8 cellular contexts compared by ENCODE assay signal in the genomic region with DNA sequence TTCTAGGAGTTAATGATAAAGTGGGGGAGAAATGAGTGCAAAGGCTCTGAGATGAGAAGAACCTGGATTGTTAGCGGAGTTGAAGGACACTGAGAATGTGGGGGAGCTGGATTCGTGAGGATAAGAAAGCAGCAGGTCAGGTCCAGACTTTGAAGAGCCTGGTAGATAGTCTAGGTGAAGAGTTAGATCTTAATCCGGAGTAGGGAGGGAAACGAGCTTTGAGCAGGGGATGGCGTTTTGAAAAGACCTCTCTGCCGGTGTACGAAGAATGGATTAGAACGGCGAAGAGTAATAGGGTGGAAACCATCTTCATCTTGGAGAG. TPM values are rescaled to one million over a fixed set of nuclear protein-coding genes. Genes with fewer than 3 reads are reported as not detected.
DNase-seq lines count a peak whose midpoint lies in the region; TF ChIP-seq lines count a peak whose summit lies in the region.

No MANE protein-coding gene starts in this region.

- no peak for TF ChIP-seq EP300 in transverse colon (IDR thresholded peaks at IDR 0.05; ENCODE audit: low read depth)

- peaks cover 74% of the 10 kb centered on the region for H3K4me1 Mint-ChIP-seq in activated naive CD4-positive, alpha-beta T cell treated with anti-CD3 and anti-CD28 coated beads for 36 hours (ENCODE audit: low read depth)

- H3K27ac ChIP-seq in mesendoderm (ENCODE audit: low read depth, low read length) (no peak overlapping the region), transverse colon (peak overlapping the region; percentile 88 to 98 (median 94))

- H3K9me3 Mint-ChIP-seq in activated naive CD4-positive, alpha-beta T cell treated with anti-CD3 and anti-CD28 coated beads for 36 hours = peaks cover 6% of the 10 kb centered on the region

- H3K18ac ChIP-seq in mesendoderm (ENCODE audit: low read length) = no peak overlapping the region

- TF ChIP-seq CTCF in astrocyte of the spinal cord (IDR thresholded peaks at IDR 0.05; ENCODE audit: low read depth, low read length) (no peak), transverse colon (IDR thresholded peaks at IDR 0.05) (no peak)

- no peak overlapping the region for H4K8ac ChIP-seq in mesendoderm (ENCODE audit: low read depth, low read length)

- H3K23ac ChIP-seq in mesendoderm (ENCODE audit: low read length) = no peak overlapping the region

- peak overlapping the region; percentile 14 for H3K4me2 ChIP-seq in mesendoderm (ENCODE audit: low read length)

- H2BK15ac ChIP-seq in mesendoderm (replicated peaks; ENCODE audit: low read depth) = no peak overlapping the region

- H3K79me2 ChIP-seq in mesendoderm (ENCODE audit: control insufficient read depth, insufficient read depth, low read length) = peaks cover 29% of the 10 kb centered on the region

- H3K36me3 ChIP-seq in mesendoderm (ENCODE audit: control insufficient read depth, insufficient read depth, low read length) (no peaks in the 10 kb centered on the region), transverse colon (no peaks in the 10 kb centered on the region)

- H3K4me3 Mint-ChIP-seq in activated naive CD4-positive, alpha-beta T cell treated with anti-CD3 and anti-CD28 coated beads for 36 hours = peak overlapping the region; percentile 64

- H3K56ac ChIP-seq in mesendoderm (ENCODE audit: low read length) = peak overlapping the region; percentile 45

- in situ Hi-C loops in astrocyte of the spinal cord (cut with HindIII; ENCODE audit: low sequenced_read_pairs) = no loop called here
- in situ Hi-C loops in transverse colon (cut with MboI; ENCODE audit: low pct_ligation_motif_present in 1 of 4, low pct_unique_long_range_greater_than_20kb in 1 of 4, low sequenced_read_pairs in 3 of 4) = no loop called here

- no peak overlapping the region for H2AK5ac ChIP-seq in mesendoderm (ENCODE audit: low read length)

- H2BK120ac ChIP-seq in mesendoderm (ENCODE audit: low read depth, low read length) = no peak overlapping the region

- H3K27ac Mint-ChIP-seq in activated naive CD4-positive, alpha-beta T cell treated with anti-CD3 and anti-CD28 coated beads for 36 hours = peak overlapping the region; percentile 78

- no peak overlapping the region for H2BK5ac ChIP-seq in mesendoderm (ENCODE audit: low read length)

- DNase-seq in activated naive CD4-positive, alpha-beta T cell treated with anti-CD3 and anti-CD28 coated beads for 36 hours = no peak
- DNase-seq in activated naive CD4-positive, alpha-beta T cell treated with Interleukin-2 at 50 U/mL for 16 hours = no peak
- DNase-seq in astrocyte of the spinal cord (ENCODE audit: low read depth, low spot score) (no peak), mesendoderm (no peak), transverse colon (no peak), NCI-H2029 treated with DMSO at 0.1 percent for 48 hours (lab: John Stamatoyannopoulos, UW) (no peak), middle frontal gyrus (ENCODE audit: extremely low spot score, low spot score) (no peak)
- no peak for DNase-seq in activated CD4-positive, CD25-positive, alpha-beta regulatory T cell treated with anti-CD3 and anti-CD28 coated beads, Interleukin-2, amount 50 U/mL, for 72 hours

- intact Hi-C loops in activated naive CD4-positive, alpha-beta T cell treated with anti-CD3 and anti-CD28 coated beads for 36 hours (cut with micrococcal nuclease) = loop anchor here (1.0 to 5.0 kb wide), 3 partner anchors 29 to 229 kb away; a partner anchor contains a TSS
- intact Hi-C loops in transverse colon (cut with DNase I; ENCODE audit: low total_unique reads) = loop anchor here (5.0 kb wide), 1 partner anchor 69 kb away; no protein-coding TSS in a partner anchor

- no peaks in the 10 kb centered on the region for H3K27me3 Mint-ChIP-seq in activated naive CD4-positive, alpha-beta T cell treated with anti-CD3 and anti-CD28 coated beads for 36 hours (ENCODE audit: low read depth)

- no peaks in the 10 kb centered on the region for H3K9me3 ChIP-seq in transverse colon

- no peak overlapping the region for H3K9ac ChIP-seq in mesendoderm (ENCODE audit: low read length)

- H3K4me3 ChIP-seq in astrocyte of the spinal cord (ENCODE audit: low read depth, low read length) = peak overlapping the region; percentile 9
- no peak overlapping the region for H3K4me3 ChIP-seq in mesendoderm (ENCODE audit: low read length)
- peak overlapping the region in 1 of 4 donors; percentile 63 for H3K4me3 ChIP-seq in transverse colon

- WGBS in mesendoderm (ENCODE audit: extremely low coverage, insufficient coverage, low lambda C conversion rate) = no CpG with 5 or more reads among the region's 9 CpGs
- 84 to 87% methylated on average over 6 to 9 of the region's 9 CpGs for WGBS in transverse colon (ENCODE audit: low coverage in 1 of 2), 2 donors

- no peak overlapping the region for H4K5ac ChIP-seq in mesendoderm (ENCODE audit: low read length)

- no peak overlapping the region for H3K4ac ChIP-seq in mesendoderm (ENCODE audit: low read depth, low read length)

- peaks cover 9% of the 10 kb centered on the region for H3K79me1 ChIP-seq in mesendoderm (ENCODE audit: low read length)

- CTCF ChIA-PET in activated naive CD4-positive, alpha-beta T cell treated with anti-CD3 and anti-CD28 coated beads for 36 hours (lab: Charles Lee) = interaction anchor here (0.7 to 2.5 kb wide), 4 partner anchors 27 to 176 kb away, joined by 3 to 16 read pairs (median 3); a partner anchor contains a TSS

- peaks cover 7% of the 10 kb centered on the region for H3K36me3 Mint-ChIP-seq in activated naive CD4-positive, alpha-beta T cell treated with anti-CD3 and anti-CD28 coated beads for 36 hours (ENCODE audit: low read depth)

- no peak for TF ChIP-seq POLR2A in transverse colon (IDR thresholded peaks at IDR 0.05)

- H3K27me3 ChIP-seq in mesendoderm (ENCODE audit: insufficient read depth, low read length, poor library complexity) = no peaks in the 10 kb centered on the region
- no peaks in the 10 kb centered on the region for H3K27me3 ChIP-seq in transverse colon

- H3K4me1 ChIP-seq in mesendoderm (ENCODE audit: control insufficient read depth, low read depth, low read length) (peaks cover 5% of the 10 kb centered on the region), transverse colon (peaks cover 23 to 77% (median 36%) of the 10 kb centered on the region in 4 donors)

RNA-seq across cellular contexts. Expression of a gene that starts 0.5 kb away (rescaled TPM):
- 10 to 100 TPM; 39.8 to 46.0 TPM for total RNA-seq in activated naive CD4-positive, alpha-beta T cell treated with anti-CD3 and anti-CD28 coated beads for 36 hours
- 40.1 TPM for polyA plus RNA-seq in mesendoderm (2013, experiment 1 of 2)
- 37.7 TPM for polyA plus RNA-seq in mesendoderm (2013, experiment 2 of 2)
- 10 to 100 TPM; 20.6 to 88.6 (median 43.1) TPM for total RNA-seq in transverse colon

RNA-seq across cellular contexts. Expression of a gene that starts 29.3 kb away (rescaled TPM):
- total RNA-seq in activated naive CD4-positive, alpha-beta T cell treated with anti-CD3 and anti-CD28 coated beads for 36 hours = 100 to 1,000 TPM; 297 to 304 TPM
- 170 TPM for polyA plus RNA-seq in mesendoderm (2013, experiment 1 of 2)
- 173 TPM for polyA plus RNA-seq in mesendoderm (2013, experiment 2 of 2)
- 100 to 1,000 TPM; 264 to 721 (median 416) TPM for total RNA-seq in transverse colon
